Comparison of ENCODE assay signal across 16 cellular contexts in the genomic region with DNA sequence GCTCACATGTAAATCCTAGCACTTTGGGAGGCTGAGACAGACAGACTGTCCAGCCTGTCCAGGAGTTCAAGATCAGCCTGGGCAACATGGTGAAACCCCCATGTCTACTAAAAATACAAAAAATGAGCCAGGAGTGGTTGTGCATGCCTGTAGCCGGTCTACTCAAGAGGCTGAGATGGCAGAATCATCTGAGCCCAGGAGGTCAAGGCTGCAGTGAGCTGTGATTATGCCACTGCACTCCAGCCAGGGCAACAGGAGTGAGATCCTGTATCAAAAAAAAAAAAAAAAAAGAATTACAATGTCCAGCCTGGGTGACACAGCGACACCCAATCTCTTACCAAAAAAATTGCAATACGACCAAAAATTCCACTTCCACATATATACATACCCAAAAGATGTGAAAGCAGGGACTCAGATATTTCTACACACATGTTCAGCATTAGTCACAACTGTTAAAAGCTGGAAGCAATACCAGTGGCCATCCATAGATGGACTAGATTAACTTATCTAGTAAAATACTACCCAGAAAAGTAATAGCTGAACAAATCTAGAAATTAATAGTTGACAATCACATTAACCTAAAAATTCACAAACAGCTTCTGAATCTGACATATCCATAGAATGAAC. TPM values are rescaled to one million over a fixed set of nuclear protein-coding genes. Genes with fewer than 3 reads are reported as not detected.
DNase-seq lines count a peak whose midpoint lies in the region; ATAC-seq and TF ChIP-seq lines count a peak whose summit lies in the region.
"Had no signal": no experiment of that assay in that cellular context is flagged by ENCODE, and none has a peak within 500 bp of the region (broad histone marks: within the 10 kb centered on the region; RNA-seq: fewer than 3 reads in every experiment).

No MANE protein-coding gene starts in this region.

- DNase-seq in AG04449 (ENCODE audit: low read depth, low spot score): peak; percentile 38
- DNase-seq in CD8-positive, alpha-beta T cell: no peak
- peak; percentile 87 for DNase-seq in fibroblast of peridontal ligament (ENCODE audit: extremely low read depth)
- DNase-seq in stomach: no peak
- DNase-seq in germinal center (ENCODE audit: low spot score): no peak
- no peak for DNase-seq in T-helper 1 cell
- DNase-seq: activated naive CD4-positive, alpha-beta T cell treated with anti-CD3 and anti-CD28 coated beads, Interleukin-2, amount 10 ng/mL, durations not matched to agents 7 days and 5 days; glutamatergic neuron; NCI-H1436; NCI-H510A; stimulated activated CD4-positive, alpha-beta T cell treated with anti-CD3 and anti-CD28 coated beads, Interleukin-4, amount 100 ng/mL, for 1 hour; stimulated activated naive B cell treated with anti-CD40 and anti-IgM and Interleukin-4, amounts not matched to agents 10 μg/mL and 1 μg/mL and 100 μg/mL, for 72 hours had no signal

- H3K36me3 ChIP-seq in CD8-positive, alpha-beta T cell (ENCODE audit: insufficient read depth, low read length): no peaks in the 10 kb centered on the region
- peaks cover 0 to 24% (median 18%) of the 10 kb centered on the region in 4 donors for H3K36me3 ChIP-seq in stomach

- TF ChIP-seq POLR2A in stomach (IDR thresholded peaks at IDR 0.05): no peak

- WGBS in stomach, 5 donors: 88 to 95% (median 93%) methylated on average over 3 of the region's 3 CpGs

- no peaks in the 10 kb centered on the region for H3K9me3 ChIP-seq in CD8-positive, alpha-beta T cell (ENCODE audit: low read length)
- no peaks in the 10 kb centered on the region for H3K9me3 ChIP-seq in stomach

- POLR2A ChIA-PET in AG04449 (lab: Yijun Ruan, JAX): interaction anchor here (0.6 to 1.0 kb wide), 2 partner anchors 50 to 71 kb away, joined by 5 to 6 read pairs; a partner anchor contains a TSS
- POLR2A ChIA-PET in CD8-positive, alpha-beta T cell (lab: Charles Lee): interaction anchor here (1.1 to 1.2 kb wide), 2 partner anchors 9 to 50 kb away, joined by 3 to 4 read pairs; no protein-coding TSS in a partner anchor

- no peak overlapping the region for H3K27ac ChIP-seq in CD8-positive, alpha-beta T cell (ENCODE audit: low read depth, low read length)
- no peak overlapping the region for H3K27ac ChIP-seq in stomach

- CTCF ChIA-PET in AG04449 (lab: Yijun Ruan, JAX): interaction anchor here (0.8 to 1.5 kb wide), 6 partner anchors 9 to 263 kb away, joined by 3 to 5 read pairs (median 4); no protein-coding TSS in a partner anchor
- CTCF ChIA-PET in CD8-positive, alpha-beta T cell (lab: Charles Lee): no interaction called here

- H3K27me3 ChIP-seq in CD8-positive, alpha-beta T cell (ENCODE audit: insufficient read depth, low read length): no peaks in the 10 kb centered on the region
- H3K27me3 ChIP-seq in stomach: no peaks in the 10 kb centered on the region

- TF ChIP-seq EP300 in stomach (IDR thresholded peaks at IDR 0.05): no peak

- H3K27ac Mint-ChIP-seq in CD8-positive, alpha-beta T cell: peak overlapping the region; percentile 34
- H3K27ac Mint-ChIP-seq: activated naive CD4-positive, alpha-beta T cell treated with anti-CD3 and anti-CD28 coated beads, Interleukin-2, amount 10 ng/mL, durations not matched to agents 7 days and 5 days; dendritic cell treated with granulocyte-macrophage colony-stimulating factor and Interleukin-4, amounts not matched to agents 40 ng/mL and 50 ng/mL, for 4 days; stimulated activated naive B cell treated with anti-CD40 and anti-IgM and Interleukin-4, amounts not matched to agents 10 μg/mL and 1 μg/mL and 100 μg/mL, for 72 hours had no signal

- H3K27me3 Mint-ChIP-seq in CD8-positive, alpha-beta T cell (ENCODE audit: low read depth): no peaks in the 10 kb centered on the region
- H3K27me3 Mint-ChIP-seq: activated naive CD4-positive, alpha-beta T cell treated with anti-CD3 and anti-CD28 coated beads, Interleukin-2, amount 10 ng/mL, durations not matched to agents 7 days and 5 days; dendritic cell treated with granulocyte-macrophage colony-stimulating factor and Interleukin-4, amounts not matched to agents 40 ng/mL and 50 ng/mL, for 4 days; stimulated activated naive B cell treated with anti-CD40 and anti-IgM and Interleukin-4, amounts not matched to agents 10 μg/mL and 1 μg/mL and 100 μg/mL, for 72 hours had no signal

- no peak overlapping the region for H3K4me3 ChIP-seq in AG04449 (ENCODE audit: low read depth, low read length)
- H3K4me3 ChIP-seq in CD8-positive, alpha-beta T cell (ENCODE audit: low read depth, low read length): no peak overlapping the region
- H3K4me3 ChIP-seq in stomach: no peak overlapping the region

- H3K36me3 Mint-ChIP-seq in CD8-positive, alpha-beta T cell: peaks cover 36% of the 10 kb centered on the region

- intact Hi-C loops in CD8-positive, alpha-beta T cell (cut with DNase I, micrococcal nuclease): loop anchor here in 1 of 2 experiments (10.0 kb wide), 1 partner anchor 51 kb away; a partner anchor contains a TSS
- intact Hi-C loops in stomach (cut with DNase I; ENCODE audit: low total_unique reads): no loop called here

- H3K4me3 Mint-ChIP-seq in CD8-positive, alpha-beta T cell: no peak overlapping the region
- H3K4me3 Mint-ChIP-seq: activated naive CD4-positive, alpha-beta T cell treated with anti-CD3 and anti-CD28 coated beads, Interleukin-2, amount 10 ng/mL, durations not matched to agents 7 days and 5 days; dendritic cell treated with granulocyte-macrophage colony-stimulating factor and Interleukin-4, amounts not matched to agents 40 ng/mL and 50 ng/mL, for 4 days; stimulated activated naive B cell treated with anti-CD40 and anti-IgM and Interleukin-4, amounts not matched to agents 10 μg/mL and 1 μg/mL and 100 μg/mL, for 72 hours had no signal

- ATAC-seq in CD8-positive, alpha-beta T cell: no peak
- ATAC-seq in SK-N-SH treated with all-trans-retinoic acid at 6 μM for 48 hours (peak; percentile 95), GM18867 (IDR thresholded peaks at IDR 0.05; ENCODE audit: unreplicated experiment) (no peak)
- ATAC-seq: HepG2; stimulated activated naive B cell treated with anti-CD40 and anti-IgM and Interleukin-4, amounts not matched to agents 10 μg/mL and 1 μg/mL and 100 μg/mL, for 72 hours had no signal

- peaks cover 21% of the 10 kb centered on the region for H3K4me1 ChIP-seq in CD8-positive, alpha-beta T cell (ENCODE audit: insufficient read depth, low read length)
- peaks cover 0 to 27% (median 10%) of the 10 kb centered on the region in 4 donors for H3K4me1 ChIP-seq in stomach

- TF ChIP-seq CTCF in AG04449 (IDR thresholded peaks at IDR 0.05; ENCODE audit: insufficient read depth, low read length, missing control alignments): no peak
- TF ChIP-seq CTCF in CD8-positive, alpha-beta T cell (IDR thresholded peaks at IDR 0.05): no peak
- no peak for TF ChIP-seq CTCF in stomach (IDR thresholded peaks at IDR 0.05)

- no peaks in the 10 kb centered on the region for H3K9me3 Mint-ChIP-seq in CD8-positive, alpha-beta T cell
- H3K9me3 Mint-ChIP-seq: activated naive CD4-positive, alpha-beta T cell treated with anti-CD3 and anti-CD28 coated beads, Interleukin-2, amount 10 ng/mL, durations not matched to agents 7 days and 5 days; dendritic cell treated with granulocyte-macrophage colony-stimulating factor and Interleukin-4, amounts not matched to agents 40 ng/mL and 50 ng/mL, for 4 days; stimulated activated naive B cell treated with anti-CD40 and anti-IgM and Interleukin-4, amounts not matched to agents 10 μg/mL and 1 μg/mL and 100 μg/mL, for 72 hours had no signal

- peaks cover 54% of the 10 kb centered on the region for H3K4me1 Mint-ChIP-seq in CD8-positive, alpha-beta T cell (ENCODE audit: low read depth)

TF ChIP-seq in SK-N-SH treated with all-trans-retinoic acid at 6 μM for 48 hours, 23 proteins besides CTCF, POLR2A, EP300 and RAD21:
- no peak for TF ChIP-seq ZFP3 (CRISPR knock-in tag; IDR thresholded peaks at IDR 0.05)

RNA-seq across cellular contexts. Expression of a gene that starts 49.2 kb away (rescaled TPM):
- 10 to 100 TPM; 54.6 to 58.9 TPM for total RNA-seq in CD8-positive, alpha-beta T cell
- 10 to 100 TPM; 21.1 to 69.4 (median 53.1) TPM for total RNA-seq in stomach
- 1 to 10 TPM; 3.0 to 5.4 (median 5.3) TPM for polyA plus RNA-seq in stomach

Comparison
In these comparisons a context has a peak if more than half of its experiments do, and no peak if none do; other contexts are left out.
1. DNase-seq: peak in AG04449 (single experiment) and fibroblast of peridontal ligament (single experiment); none in CD8-positive, alpha-beta T cell (0 of 7), stomach (single experiment), germinal center (single experiment) and T-helper 1 cell (0 of 5).